ENCODE assay signal across 8 cellular contexts in genomic region chr15:42273099-42273899, GRCh38. TPM values are rescaled to one million over a fixed set of nuclear protein-coding genes. Genes with fewer than 3 reads are reported as not detected.
DNase-seq lines count a peak whose midpoint lies in the region; ATAC-seq and TF ChIP-seq lines count a peak whose summit lies in the region.

Gene GANC, plus strand, starts transcription at chr15:42273201. Its CDS starts 1,281 bp downstream, at chr15:42274482.
A gene with protein sequence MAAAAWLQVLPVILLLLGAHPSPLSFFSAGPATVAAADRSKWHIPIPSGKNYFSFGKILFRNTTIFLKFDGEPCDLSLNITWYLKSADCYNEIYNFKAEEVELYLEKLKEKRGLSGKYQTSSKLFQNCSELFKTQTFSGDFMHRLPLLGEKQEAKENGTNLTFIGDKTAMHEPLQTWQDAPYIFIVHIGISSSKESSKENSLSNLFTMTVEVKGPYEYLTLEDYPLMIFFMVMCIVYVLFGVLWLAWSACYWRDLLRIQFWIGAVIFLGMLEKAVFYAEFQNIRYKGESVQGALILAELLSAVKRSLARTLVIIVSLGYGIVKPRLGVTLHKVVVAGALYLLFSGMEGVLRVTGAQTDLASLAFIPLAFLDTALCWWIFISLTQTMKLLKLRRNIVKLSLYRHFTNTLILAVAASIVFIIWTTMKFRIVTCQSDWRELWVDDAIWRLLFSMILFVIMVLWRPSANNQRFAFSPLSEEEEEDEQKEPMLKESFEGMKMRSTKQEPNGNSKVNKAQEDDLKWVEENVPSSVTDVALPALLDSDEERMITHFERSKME (minus strand): TSS chr15:42273433. CDS start chr15:42273398, 35 bp downstream.

- intact Hi-C loops in colonic mucosa (cut with DNase I), result no loop called here

- H3K4me1 ChIP-seq in BE2C (no peaks in the 10 kb centered on the region), colonic mucosa (peaks cover 9% of the 10 kb centered on the region)

- no peaks in the 10 kb centered on the region for H3K9me3 ChIP-seq in BE2C
- no peaks in the 10 kb centered on the region for H3K9me3 ChIP-seq in colonic mucosa

- peak within 1 kb of the TSS; percentile 74 for H3K4me3 ChIP-seq in BE2C (ENCODE audit: low read depth, low read length)
- H3K4me3 ChIP-seq in colonic mucosa, result peak within 1 kb of the TSS; percentile 58

- H3K27me3 ChIP-seq in BE2C, result no peaks in the 10 kb centered on the region
- H3K27me3 ChIP-seq in colonic mucosa, result no peaks in the 10 kb centered on the region

- TF ChIP-seq CTCF in BE2C (IDR thresholded peaks at IDR 0.05; ENCODE audit: low read depth, low read length) (no peak), colonic mucosa (IDR thresholded peaks at IDR 0.05) (no peak)

- ATAC-seq in HG03460 (IDR thresholded peaks at IDR 0.05; ENCODE audit: unreplicated experiment), result peak; percentile 89

- peak within 1 kb of the TSS; percentile 98 for H3K27ac ChIP-seq in colonic mucosa

- peaks cover 8% of the 10 kb centered on the region for H3K36me3 ChIP-seq in BE2C
- H3K36me3 ChIP-seq in colonic mucosa, result no peaks in the 10 kb centered on the region

- peak within 1 kb of the TSS; percentile 75 to 100 for H3K9ac ChIP-seq in colonic mucosa (ENCODE audit: low read depth in 2 of 2, low read length in 2 of 2)

- DNase-seq in BE2C (peak; percentile 97), GM19240 (ENCODE audit: insufficient read length, low spot score) (peak; percentile 79), NCI-H526 (lab: John Stamatoyannopoulos, UW) (peak; percentile 99), colonic mucosa (peak; percentile 98), kidney tubule cell (ENCODE audit: low spot score) (peak; percentile 99)
- peak; percentile 97 for DNase-seq in activated CD4-positive, alpha-beta T cell treated with anti-CD3 and anti-CD28 coated beads for 48 hours
- peak; percentile 86 to 93 (median 90) for DNase-seq in stimulated activated CD4-positive, alpha-beta T cell treated with anti-CD3 and anti-CD28 coated beads, Interleukin-1b, Interleukin-23, amount 100 ng/mL, for 24 hours (ENCODE audit: low read depth in 4 of 4, low spot score in 1 of 4)

RNA-seq across cellular contexts. Expression of gene GANC, which starts in this region (rescaled TPM):
- 11.9 TPM for polyA plus RNA-seq in BE2C (2012; ENCODE audit: insufficient read depth, insufficient read length, low read depth)
- 10 to 100 TPM; 39.8 to 47.6 TPM for total RNA-seq in colonic mucosa

RNA-seq across cellular contexts. Expression of the second gene that starts in this region (rescaled TPM):
- polyA plus RNA-seq in BE2C (2012; ENCODE audit: insufficient read depth, insufficient read length, low read depth), result 36.8 TPM
- total RNA-seq in colonic mucosa, result 100 to 1,000 TPM in 1 of 2 donors, 10 to 100 TPM in 1; 65.6 to 115 TPM

Comparison
In these comparisons a context has a peak if more than half of its experiments do, and no peak if none do; other contexts are left out.
1. Peak in every context shown above with its lines: DNase-seq, ATAC-seq, H3K4me3 ChIP-seq and H3K27ac ChIP-seq.